1 cellular context compared by ENCODE assay signal in the genomic region with DNA sequence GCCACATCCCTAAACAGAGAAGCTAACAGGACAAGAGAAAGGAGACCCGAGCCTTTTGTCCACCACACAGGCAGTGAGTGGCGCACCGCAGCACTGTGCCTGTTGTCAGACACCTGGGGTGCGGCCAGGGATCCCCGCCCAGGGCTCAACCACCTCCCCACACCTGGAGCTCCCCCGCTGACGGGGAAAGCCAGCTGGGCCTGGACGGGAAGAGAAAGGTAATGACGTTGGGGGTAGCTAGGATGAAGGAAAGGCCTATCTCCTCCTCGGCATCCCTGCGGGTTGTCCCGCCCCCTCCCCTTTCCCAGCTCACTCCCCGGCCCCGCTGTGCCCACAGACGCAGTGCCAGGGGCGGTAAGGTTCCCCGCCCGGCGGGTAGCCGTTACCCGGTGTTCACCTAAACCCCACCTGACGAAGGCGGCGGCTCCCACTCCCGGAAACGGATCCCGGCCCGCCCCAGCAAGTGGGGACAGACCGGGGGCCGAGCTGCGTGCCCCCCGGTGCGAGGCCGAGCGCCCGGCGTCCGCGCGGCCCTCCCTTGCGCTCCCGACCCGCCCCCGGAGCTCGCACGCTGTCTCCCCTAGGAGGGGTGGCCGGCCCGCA.
TF ChIP-seq lines count a peak whose summit lies in the region.

No MANE protein-coding gene starts in this region.

TF ChIP-seq in HCT116, 20 proteins besides CTCF, POLR2A, EP300 and RAD21:
- TF ChIP-seq, protein P1, sequence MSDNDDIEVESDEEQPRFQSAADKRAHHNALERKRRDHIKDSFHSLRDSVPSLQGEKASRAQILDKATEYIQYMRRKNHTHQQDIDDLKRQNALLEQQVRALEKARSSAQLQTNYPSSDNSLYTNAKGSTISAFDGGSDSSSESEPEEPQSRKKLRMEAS (IDR thresholded peaks at IDR 0.05): no peak
- peak; percentile 72; the same call in 1 of the 2 replicates for TF ChIP-seq ZFX (IDR thresholded peaks at IDR 0.05)
- TF ChIP-seq, protein P2, sequence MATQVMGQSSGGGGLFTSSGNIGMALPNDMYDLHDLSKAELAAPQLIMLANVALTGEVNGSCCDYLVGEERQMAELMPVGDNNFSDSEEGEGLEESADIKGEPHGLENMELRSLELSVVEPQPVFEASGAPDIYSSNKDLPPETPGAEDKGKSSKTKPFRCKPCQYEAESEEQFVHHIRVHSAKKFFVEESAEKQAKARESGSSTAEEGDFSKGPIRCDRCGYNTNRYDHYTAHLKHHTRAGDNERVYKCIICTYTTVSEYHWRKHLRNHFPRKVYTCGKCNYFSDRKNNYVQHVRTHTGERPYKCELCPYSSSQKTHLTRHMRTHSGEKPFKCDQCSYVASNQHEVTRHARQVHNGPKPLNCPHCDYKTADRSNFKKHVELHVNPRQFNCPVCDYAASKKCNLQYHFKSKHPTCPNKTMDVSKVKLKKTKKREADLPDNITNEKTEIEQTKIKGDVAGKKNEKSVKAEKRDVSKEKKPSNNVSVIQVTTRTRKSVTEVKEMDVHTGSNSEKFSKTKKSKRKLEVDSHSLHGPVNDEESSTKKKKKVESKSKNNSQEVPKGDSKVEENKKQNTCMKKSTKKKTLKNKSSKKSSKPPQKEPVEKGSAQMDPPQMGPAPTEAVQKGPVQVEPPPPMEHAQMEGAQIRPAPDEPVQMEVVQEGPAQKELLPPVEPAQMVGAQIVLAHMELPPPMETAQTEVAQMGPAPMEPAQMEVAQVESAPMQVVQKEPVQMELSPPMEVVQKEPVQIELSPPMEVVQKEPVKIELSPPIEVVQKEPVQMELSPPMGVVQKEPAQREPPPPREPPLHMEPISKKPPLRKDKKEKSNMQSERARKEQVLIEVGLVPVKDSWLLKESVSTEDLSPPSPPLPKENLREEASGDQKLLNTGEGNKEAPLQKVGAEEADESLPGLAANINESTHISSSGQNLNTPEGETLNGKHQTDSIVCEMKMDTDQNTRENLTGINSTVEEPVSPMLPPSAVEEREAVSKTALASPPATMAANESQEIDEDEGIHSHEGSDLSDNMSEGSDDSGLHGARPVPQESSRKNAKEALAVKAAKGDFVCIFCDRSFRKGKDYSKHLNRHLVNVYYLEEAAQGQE (IDR thresholded peaks at IDR 0.05; ENCODE audit: low read depth): no peak
TF ChIP-seq in HCT116: peak in this region for 1.
